In genomic region chr11:96141649-96142048, GRCh38 we compare ENCODE assay signal across 16 cellular contexts.
"Had no signal": no experiment of that assay in that cellular context is flagged by ENCODE, and none has a peak within 500 bp of the region (broad histone marks: within the 10 kb centered on the region; RNA-seq: fewer than 3 reads in every experiment).

No MANE protein-coding gene starts in this region.

- H3K4me3 Mint-ChIP-seq: activated CD4-positive, alpha-beta T cell treated with anti-CD3 and anti-CD28 coated beads, Interleukin-2, amount 10 ng/mL, durations not matched to agents 24 days and 14 days; activated T-helper 17 cell treated with anti-CD3 and anti-CD28 coated beads, Interleukin-2, amount 50 U/mL, for 72 hours; stimulated activated naive B cell treated with anti-CD40 and anti-IgM and Interleukin-4, amounts not matched to agents 10 μg/mL and 1 μg/mL and 100 μg/mL, for 72 hours had no signal

- H3K27me3 ChIP-seq: brain microvascular endothelial cell, thyroid gland, vagina had no signal

- H3K27ac Mint-ChIP-seq: activated CD4-positive, alpha-beta T cell treated with anti-CD3 and anti-CD28 coated beads, Interleukin-2, amount 10 ng/mL, durations not matched to agents 24 days and 14 days; activated T-helper 17 cell treated with anti-CD3 and anti-CD28 coated beads, Interleukin-2, amount 50 U/mL, for 72 hours; stimulated activated naive B cell treated with anti-CD40 and anti-IgM and Interleukin-4, amounts not matched to agents 10 μg/mL and 1 μg/mL and 100 μg/mL, for 72 hours had no signal

- H3K27me3 Mint-ChIP-seq: activated CD4-positive, alpha-beta T cell treated with anti-CD3 and anti-CD28 coated beads, Interleukin-2, amount 10 ng/mL, durations not matched to agents 24 days and 14 days; activated T-helper 17 cell treated with anti-CD3 and anti-CD28 coated beads, Interleukin-2, amount 50 U/mL, for 72 hours; stimulated activated naive B cell treated with anti-CD40 and anti-IgM and Interleukin-4, amounts not matched to agents 10 μg/mL and 1 μg/mL and 100 μg/mL, for 72 hours had no signal

- H3K27ac ChIP-seq: brain microvascular endothelial cell, epithelial cell of prostate, lower lobe of right lung, thyroid gland had no signal

- DNase-seq: activated CD4-positive, alpha-beta T cell treated with anti-CD3 and anti-CD28 coated beads, Interleukin-2, amount 10 ng/mL, durations not matched to agents 24 days and 14 days; activated CD4-positive, CD25-positive, alpha-beta regulatory T cell; activated naive CD4-positive, alpha-beta T cell treated with Interleukin-2 at 50 U/mL for 16 hours; brain microvascular endothelial cell; foreskin melanocyte; head of caudate nucleus; left cardiac atrium; lower lobe of right lung; midbrain; nucleus accumbens; stimulated activated CD4-positive, alpha-beta T cell treated with anti-CD3 and anti-CD28 coated beads, Interleukin-2, amount 100 ng/mL, for 48 hours; stimulated activated naive B cell treated with anti-CD40 and anti-IgM and Interleukin-4, amounts not matched to agents 10 μg/mL and 1 μg/mL and 100 μg/mL, for 72 hours; thyroid gland had no signal

- ATAC-seq: activated T-helper 17 cell treated with anti-CD3 and anti-CD28 coated beads, Interleukin-2, amount 50 U/mL, for 72 hours; left cardiac atrium; lower lobe of right lung; stimulated activated naive B cell treated with anti-CD40 and anti-IgM and Interleukin-4, amounts not matched to agents 10 μg/mL and 1 μg/mL and 100 μg/mL, for 72 hours had no signal

- H3K9me3 Mint-ChIP-seq: activated T-helper 17 cell treated with anti-CD3 and anti-CD28 coated beads, Interleukin-2, amount 50 U/mL, for 72 hours had no signal

- H3K36me3 ChIP-seq: brain microvascular endothelial cell, lower lobe of right lung, thyroid gland, vagina had no signal

- H3K4me3 ChIP-seq: lower lobe of right lung, thyroid gland, vagina had no signal

- H3K9me3 ChIP-seq: lower lobe of right lung, thyroid gland, vagina had no signal
